In genomic region chr11:72433455-72434061, GRCh38 we compare ENCODE assay signal across 8 cellular contexts. TPM values are rescaled to one million over a fixed set of nuclear protein-coding genes. Genes with fewer than 3 reads are reported as not detected.
DNase-seq lines count a peak whose midpoint lies in the region; ATAC-seq, FAIRE-seq and TF ChIP-seq lines count a peak whose summit lies in the region.

No MANE protein-coding gene starts in this region.

- H3K36me3 Mint-ChIP-seq in activated T-helper 17 cell treated with anti-CD3 and anti-CD28 coated beads, Interleukin-2, amount 50 U/mL, for 72 hours (ENCODE audit: low read depth) = peaks cover 21% of the 10 kb centered on the region

- DNase-seq in heart right ventricle (peak in 1 of 2 donors; percentile 22), Right ventricle myocardium superior (no peak), keratinocyte (ENCODE audit: low read depth, low spot score) (no peak), thoracic aorta (ENCODE audit: low spot score) (no peak), SHP77 (lab: John Stamatoyannopoulos, UW) (no peak), A172 (ENCODE audit: low spot score) (no peak)

- H3K27ac Mint-ChIP-seq in activated T-helper 17 cell treated with anti-CD3 and anti-CD28 coated beads, Interleukin-2, amount 50 U/mL, for 72 hours = peak overlapping the region; percentile 95

- peaks cover 2% of the 10 kb centered on the region for H3K27me3 Mint-ChIP-seq in activated T-helper 17 cell treated with anti-CD3 and anti-CD28 coated beads, Interleukin-2, amount 50 U/mL, for 72 hours

- 73 to 80% methylated on average over 15 of the region's 15 CpGs for WGBS in heart right ventricle, 2 donors

- H3K4me1 ChIP-seq in heart right ventricle (peaks cover 0 to 50% (median 21%) of the 10 kb centered on the region in 9 donors), keratinocyte (ENCODE audit: control insufficient read depth, extremely low read depth, insufficient read depth, low read length) (no peaks in the 10 kb centered on the region), thoracic aorta (ENCODE audit: control insufficient read depth in 1 of 2, low read depth in 2 of 2) (peaks cover 5 to 22% of the 10 kb centered on the region in 2 donors)

- peak overlapping the region; percentile 91 for H3K9ac ChIP-seq in keratinocyte (ENCODE audit: control insufficient read depth, extremely low read depth, insufficient read depth, low read length)

- peak overlapping the region; percentile 61 to 91 (median 75) for H3K4me3 ChIP-seq in heart right ventricle
- peak overlapping the region; percentile 71 to 88 (median 75) for H3K4me3 ChIP-seq in keratinocyte (ENCODE audit: control insufficient read depth in 2 of 3, extremely low read depth in 1 of 3, insufficient read depth in 2 of 3, low read depth in 1 of 3, low read length in 3 of 3)
- peak overlapping the region; percentile 88 for H3K4me3 ChIP-seq in thoracic aorta

- no peaks in the 10 kb centered on the region for H3K27me3 ChIP-seq in heart right ventricle
- no peaks in the 10 kb centered on the region for H3K27me3 ChIP-seq in keratinocyte (ENCODE audit: control insufficient read depth, extremely low read depth, insufficient read depth, low read length)
- H3K27me3 ChIP-seq in thoracic aorta (replicated peaks; ENCODE audit: insufficient read depth) = no peaks in the 10 kb centered on the region

- no peak for TF ChIP-seq CTCF in heart right ventricle (IDR thresholded peaks at IDR 0.05)
- TF ChIP-seq CTCF in keratinocyte (optimal IDR thresholded peaks at IDR 0.05 in 1 of 3, IDR thresholded peaks at IDR 0.05 in 1 of 3, conservative IDR thresholded peaks at IDR 0.05 in 1 of 3; ENCODE audit: extremely low read depth in 1 of 3, insufficient read depth in 2 of 3, low read length in 3 of 3) = no peak
- TF ChIP-seq CTCF in thoracic aorta (IDR thresholded peaks at IDR 0.05) = no peak

- intact Hi-C loops in heart right ventricle (cut with DNase I) = loop anchor here in 5 of 10 donors (5.0 to 10.0 kb wide), 8 partner anchors 141 to 459 kb away; partner anchors contain the start of genes ANAPC15 (in 1 of the 5), LAMTOR1 (in 1 of the 5) and TOMT (in 1 of the 5)
- intact Hi-C loops in Right ventricle myocardium superior (cut with DNase I) = no loop called here

- H3K9me1 ChIP-seq in keratinocyte (ENCODE audit: control insufficient read depth, extremely low read depth, insufficient read depth, low read length) = no peaks in the 10 kb centered on the region

- ATAC-seq in heart right ventricle (peak in 1 of 8 donors; percentile 22), Right ventricle myocardium superior (ENCODE audit: poor library complexity) (no peak), thoracic aorta (ENCODE audit: insufficient number of reproducible peaks, low FRiP score, low read depth) (no peak), GM21360 (IDR thresholded peaks at IDR 0.05; ENCODE audit: unreplicated experiment) (no peak)
- no peak for ATAC-seq in activated T-helper 17 cell treated with anti-CD3 and anti-CD28 coated beads, Interleukin-2, amount 50 U/mL, for 72 hours (replicated peaks)

- H3K4me2 ChIP-seq in keratinocyte (ENCODE audit: control insufficient read depth, extremely low read depth, insufficient read depth, low read depth, low read length) = peak overlapping the region; percentile 74

- no peak for FAIRE-seq in keratinocyte (lab: Jason Lieb, UNC)

- H3K79me2 ChIP-seq in keratinocyte (ENCODE audit: control insufficient read depth, insufficient read depth, low read length) = peaks cover 7% of the 10 kb centered on the region

- H3K9me3 ChIP-seq in heart right ventricle (no peaks in the 10 kb centered on the region), keratinocyte (ENCODE audit: control insufficient read depth, low read depth, low read length) (no peaks in the 10 kb centered on the region), thoracic aorta (no peaks in the 10 kb centered on the region)

- H3K36me3 ChIP-seq in heart right ventricle (peaks cover 0 to 19% (median 5%) of the 10 kb centered on the region in 9 donors), keratinocyte (ENCODE audit: control insufficient read depth in 2 of 2, extremely low read depth in 1 of 2, insufficient read depth in 2 of 2, low read length in 2 of 2) (peaks cover 10 to 13% of the 10 kb centered on the region in 2 experiments), thoracic aorta (peaks cover 16% of the 10 kb centered on the region)

- H4K20me1 ChIP-seq in keratinocyte (ENCODE audit: control insufficient read depth, extremely low read depth, insufficient read depth, low read length) = no peaks in the 10 kb centered on the region

- peaks cover 21% of the 10 kb centered on the region for H3K4me1 Mint-ChIP-seq in activated T-helper 17 cell treated with anti-CD3 and anti-CD28 coated beads, Interleukin-2, amount 50 U/mL, for 72 hours

- H3K27ac ChIP-seq in heart right ventricle (peak overlapping the region in 9 of 10 donors; percentile 74 to 93 (median 80)), keratinocyte (ENCODE audit: control insufficient read depth, insufficient read depth, low read length) (peak overlapping the region; percentile 88), thoracic aorta (peak overlapping the region in 1 of 2 donors; percentile 66)

- H3K9me3 Mint-ChIP-seq in activated T-helper 17 cell treated with anti-CD3 and anti-CD28 coated beads, Interleukin-2, amount 50 U/mL, for 72 hours = no peaks in the 10 kb centered on the region

- peak overlapping the region; percentile 96 for H3K4me3 Mint-ChIP-seq in activated T-helper 17 cell treated with anti-CD3 and anti-CD28 coated beads, Interleukin-2, amount 50 U/mL, for 72 hours

- dilution Hi-C loops in keratinocyte (cut with MboI; ENCODE audit: extremely low pct_ligation_motif_present, low sequenced_read_pairs) = no loop called here

- peak overlapping the region; percentile 21 for H2AFZ ChIP-seq in keratinocyte (ENCODE audit: control insufficient read depth, low read length)

RNA-seq across cellular contexts. Expression of gene CLPB, which starts 0.8 kb away (rescaled TPM):
- total RNA-seq in heart right ventricle = 10 to 100 TPM; 14.9 to 21.2 (median 17.9) TPM
- polyA plus RNA-seq in heart right ventricle = 10 to 100 TPM; 13.0 to 13.6 TPM
- total RNA-seq in Right ventricle myocardium superior = 16.1 TPM
- 10 to 100 TPM; 33.7 to 43.8 TPM for total RNA-seq in activated T-helper 17 cell treated with anti-CD3 and anti-CD28 coated beads, Interleukin-2, amount 50 U/mL, for 72 hours
- polyA plus RNA-seq in keratinocyte = 17.4 to 25.3 TPM (median 19.0 TPM) in 3 replicates
- 35.0 TPM for polyA plus RNA-seq in keratinocyte (2011; ENCODE audit: low read depth)
- 12.2 and 15.6 TPM in 2 replicates for polyA plus RNA-seq in keratinocyte (2011; cell fraction: cytosol; rRNA removed)
- polyA plus RNA-seq in keratinocyte (2011; cell fraction: nucleus; rRNA removed) = 20.9 and 22.9 TPM in 2 replicates
- 13.5 and 19.9 TPM in 2 replicates for polyA plus RNA-seq in keratinocyte (2012; ENCODE audit: low replicate concordance)
- polyA minus RNA-seq in keratinocyte = 39.4 to 81.0 TPM (median 55.2 TPM) in 3 replicates
- 16.3 TPM for polyA minus RNA-seq in keratinocyte (2011; cell fraction: cytosol; rRNA and poly(A)+ RNA removed)
- 24.8 and 34.0 TPM in 2 replicates for polyA minus RNA-seq in keratinocyte (2011; cell fraction: nucleus; rRNA and poly(A)+ RNA removed)
- total RNA-seq in thoracic aorta = 10 to 100 TPM; 18.6 to 22.3 TPM
- total RNA-seq in A172 (2014; rRNA removed; shearing (Covaris generic)) = 41.7 and 48.8 TPM in 2 replicates
